9 cellular contexts compared by ENCODE assay signal in the genomic region with DNA sequence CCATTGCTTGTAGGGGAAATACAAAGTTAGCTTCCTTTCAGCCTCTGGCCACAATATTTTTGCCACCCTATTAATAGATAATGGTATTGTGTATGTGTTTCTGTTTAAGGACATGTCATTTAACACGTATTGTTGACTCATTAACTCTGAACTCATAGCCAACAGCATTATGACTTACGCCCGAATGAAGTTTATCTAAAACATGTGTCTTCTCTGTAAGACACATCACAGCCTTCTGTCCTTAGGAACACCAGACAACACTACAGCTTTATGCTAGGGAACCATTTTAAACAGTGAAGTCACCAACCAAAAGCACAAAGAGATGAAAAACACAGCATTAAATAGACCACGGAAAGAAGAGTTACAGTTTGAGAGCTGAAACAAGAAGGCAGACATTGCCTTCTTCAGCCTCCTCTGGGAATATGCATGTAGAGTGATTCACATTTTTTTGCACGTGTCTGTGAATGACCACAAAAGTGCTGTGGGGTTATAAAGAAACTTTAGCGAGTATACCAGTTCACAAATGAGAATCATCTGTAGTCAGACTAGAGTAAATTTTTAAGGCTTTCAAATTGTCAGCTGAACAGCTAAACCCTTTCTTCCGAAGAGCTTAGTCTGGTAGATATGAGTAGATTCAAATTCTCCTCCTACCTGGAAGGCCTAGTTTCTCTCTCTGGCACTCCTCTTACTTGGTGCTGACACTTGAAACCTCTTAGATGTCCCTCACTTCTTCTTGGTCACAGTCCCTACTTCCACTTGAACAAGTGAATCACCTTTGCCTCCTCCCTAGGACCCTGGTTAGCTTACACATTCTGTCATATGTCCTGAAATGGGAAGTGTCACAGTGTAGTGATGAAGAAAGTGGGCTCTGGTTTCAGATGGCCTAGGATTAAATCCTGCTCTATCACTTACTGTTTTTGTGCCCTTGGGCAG. TPM values are rescaled to one million over a fixed set of nuclear protein-coding genes. Genes with fewer than 3 reads are reported as not detected.
DNase-seq lines count a peak whose midpoint lies in the region; ATAC-seq and TF ChIP-seq lines count a peak whose summit lies in the region.
"Had no signal": no experiment of that assay in that cellular context is flagged by ENCODE, and none has a peak within 500 bp of the region (broad histone marks: within the 10 kb centered on the region; RNA-seq: fewer than 3 reads in every experiment).

No MANE protein-coding gene starts in this region.

- peak overlapping the region; percentile 22 to 47 for H3K27ac Mint-ChIP-seq in activated naive CD4-positive, alpha-beta T cell treated with anti-CD3 and anti-CD28 coated beads, Interleukin-2, amount 50 U/mL, for 72 hours
- peak overlapping the region; percentile 87 for H3K27ac Mint-ChIP-seq in activated B cell treated with CpG ODN at 0.5 μM for 24 hours

- peaks cover 77% of the 10 kb centered on the region for H3K4me1 Mint-ChIP-seq in activated B cell treated with CpG ODN at 0.5 μM for 24 hours

- H3K36me3 Mint-ChIP-seq in activated naive CD4-positive, alpha-beta T cell treated with anti-CD3 and anti-CD28 coated beads, Interleukin-2, amount 50 U/mL, for 72 hours: peaks cover 0 to 4% of the 10 kb centered on the region in 2 donors
- H3K36me3 Mint-ChIP-seq in activated B cell treated with CpG ODN at 0.5 μM for 24 hours (ENCODE audit: low read depth): peaks cover 5% of the 10 kb centered on the region

- intact Hi-C loops in activated B cell treated with CpG ODN at 0.5 μM for 24 hours (cut with micrococcal nuclease) (no loop called here), upper lobe of right lung (cut with DNase I) (no loop called here), psoas muscle (cut with DNase I) (no loop called here)

- ATAC-seq in activated naive CD4-positive, alpha-beta T cell treated with anti-CD3 and anti-CD28 coated beads, Interleukin-2, amount 50 U/mL, for 72 hours: peak; percentile 43 to 58
- peak; percentile 40 for ATAC-seq in HG03039 (IDR thresholded peaks at IDR 0.05; ENCODE audit: unreplicated experiment)
- peak; percentile 68 for ATAC-seq in activated B cell treated with CpG ODN at 0.5 μM for 24 hours (ENCODE audit: low read depth)
- peak; percentile 17 for ATAC-seq in upper lobe of right lung
- no peak for ATAC-seq in psoas muscle

- H3K27me3 ChIP-seq in upper lobe of right lung (no peaks in the 10 kb centered on the region), psoas muscle (ENCODE audit: insufficient read depth in 3 of 3, low read length in 2 of 3) (no peaks in the 10 kb centered on the region)

- POLR2A ChIA-PET in activated B cell treated with CpG ODN at 0.5 μM for 24 hours (lab: Charles Lee): interaction anchor here (0.6 to 2.4 kb wide), 11 partner anchors 10 to 1364 kb away, joined by 3 to 15 read pairs (median 6); a partner anchor contains a TSS

- no peak overlapping the region for H3K27ac ChIP-seq in upper lobe of right lung
- no peak overlapping the region for H3K27ac ChIP-seq in psoas muscle
- H3K27ac ChIP-seq: thoracic aorta had no signal

- no peaks in the 10 kb centered on the region for H3K27me3 Mint-ChIP-seq in activated B cell treated with CpG ODN at 0.5 μM for 24 hours

- WGBS in psoas muscle, 3 donors: 66 to 73% (median 72%) methylated on average over 7 of the region's 7 CpGs

- no peak for TF ChIP-seq CTCF in activated B cell treated with CpG ODN at 0.5 μM for 24 hours (IDR thresholded peaks at IDR 0.05)
- TF ChIP-seq CTCF in upper lobe of right lung (IDR thresholded peaks at IDR 0.05): no peak
- TF ChIP-seq CTCF in psoas muscle (IDR thresholded peaks at IDR 0.05): no peak

- CTCF ChIA-PET in activated B cell treated with CpG ODN at 0.5 μM for 24 hours (lab: Charles Lee): interaction anchor here (1.2 to 1.8 kb wide), 5 partner anchors 10 to 61 kb away, joined by 5 to 10 read pairs (median 6); a partner anchor contains a TSS

- peak overlapping the region; percentile 45 for H3K4me3 Mint-ChIP-seq in activated B cell treated with CpG ODN at 0.5 μM for 24 hours

- H3K36me3 ChIP-seq in upper lobe of right lung (no peaks in the 10 kb centered on the region), psoas muscle (ENCODE audit: insufficient read depth in 1 of 2, low read depth in 1 of 2) (no peaks in the 10 kb centered on the region)
- H3K36me3 ChIP-seq: thoracic aorta had no signal

- no peak for DNase-seq in activated naive CD4-positive, alpha-beta T cell treated with anti-CD3 and anti-CD28 coated beads, Interleukin-2, amount 50 U/mL, for 72 hours (ENCODE audit: low spot score in 2 of 2)
- DNase-seq in activated naive CD4-positive, alpha-beta T cell treated with anti-CD3 and anti-CD28 coated beads, Interleukin-2, amount 50 U/mL, for 16 hours: no peak
- no peak for DNase-seq in activated B cell treated with CpG ODN at 0.5 μM for 24 hours
- DNase-seq in upper lobe of right lung: no peak
- no peak for DNase-seq in nucleus accumbens (lab: John Stamatoyannopoulos, UW)
- DNase-seq in psoas muscle: no peak
- no peak for DNase-seq in stimulated activated CD4-positive, alpha-beta T cell treated with anti-CD3 and anti-CD28 coated beads, Interleukin-4, amount 100 ng/mL, for 24 hours

- H3K9me3 ChIP-seq in upper lobe of right lung: no peaks in the 10 kb centered on the region
- H3K9me3 ChIP-seq in psoas muscle: no peaks in the 10 kb centered on the region
- H3K9me3 ChIP-seq: thoracic aorta had no signal

- H3K9me3 Mint-ChIP-seq in activated naive CD4-positive, alpha-beta T cell treated with anti-CD3 and anti-CD28 coated beads, Interleukin-2, amount 50 U/mL, for 72 hours: peaks cover 0 to 4% of the 10 kb centered on the region in 2 donors
- H3K9me3 Mint-ChIP-seq in activated B cell treated with CpG ODN at 0.5 μM for 24 hours: no peaks in the 10 kb centered on the region

- no peak overlapping the region for H3K4me3 ChIP-seq in upper lobe of right lung
- H3K4me3 ChIP-seq in psoas muscle: no peak overlapping the region
- H3K4me3 ChIP-seq: thoracic aorta had no signal

- peaks cover 8% of the 10 kb centered on the region for H3K4me1 ChIP-seq in upper lobe of right lung
- H3K4me1 ChIP-seq in psoas muscle: no peaks in the 10 kb centered on the region

RNA-seq across cellular contexts. Expression of a gene that starts 32.2 kb away (rescaled TPM):
- 10 to 100 TPM; 31.4 to 48.2 TPM for total RNA-seq in activated naive CD4-positive, alpha-beta T cell treated with anti-CD3 and anti-CD28 coated beads, Interleukin-2, amount 50 U/mL, for 72 hours
- 46.0 and 54.2 TPM in 2 replicates for total RNA-seq in activated B cell treated with CpG ODN at 0.5 μM for 24 hours
- 35.3 TPM for total RNA-seq in upper lobe of right lung
- total RNA-seq in psoas muscle: 1 to 10 TPM in 1 of 4 donors, under 1 TPM in 3; 0.32 to 1.1 (median 0.52) TPM
- under 1 TPM in 2 of 3 donors, not detected in 1; 0.01 to 0.06 TPM for polyA plus RNA-seq in psoas muscle

Comparison
In these comparisons a context has a peak if more than half of its experiments do, and no peak if none do; other contexts are left out.
1. ATAC-seq: peak in activated naive CD4-positive, alpha-beta T cell treated with anti-CD3 and anti-CD28 coated beads, Interleukin-2, amount 50 U/mL, for 72 hours (2 of 2), HG03039 (single experiment), activated B cell treated with CpG ODN at 0.5 μM for 24 hours (single experiment) and upper lobe of right lung (single experiment); none in psoas muscle (0 of 4).
2. RNA of a gene that starts 32.2 kb away (total RNA-seq): 46.0 to 54.2 TPM in activated B cell treated with CpG ODN at 0.5 μM for 24 hours, 31.4 to 48.2 TPM in activated naive CD4-positive, alpha-beta T cell treated with anti-CD3 and anti-CD28 coated beads, Interleukin-2, amount 50 U/mL, for 72 hours and 35.3 TPM in upper lobe of right lung (single experiment); 0.32 to 1.1 TPM in psoas muscle; every median in the first group is over 10 times any median in the second.